18 cellular contexts compared by ENCODE assay signal in genomic region chr5:171989946-171990712, GRCh38. TPM values are rescaled to one million over a fixed set of nuclear protein-coding genes. Genes with fewer than 3 reads are reported as not detected.
A peak's percentile ranks its signal among the peaks of the same experiment; 100 is the strongest.
DNase-seq lines count a peak whose midpoint lies in the region; ATAC-seq and TF ChIP-seq lines count a peak whose summit lies in the region.
"Had no signal": no experiment of that assay in that cellular context is flagged by ENCODE, and none has a peak within 500 bp of the region (broad histone marks: within the 10 kb centered on the region; RNA-seq: fewer than 3 reads in every experiment).

No MANE protein-coding gene starts in this region.

- POLR2A ChIA-PET in activated CD8-positive, alpha-beta T cell treated with anti-CD3 and anti-CD28 coated beads for 36 hours (lab: Charles Lee) = interaction anchor here (0.6 kb wide), 1 partner anchor 8 kb away, joined by 3 read pairs; no protein-coding TSS in a partner anchor
- POLR2A ChIA-PET in activated CD8-positive, alpha-beta T cell treated with anti-CD3 and anti-CD28 coated beads, Interleukin-2, amount 10 ng/mL, durations not matched to agents 7 days and 5 days (lab: Charles Lee) = no interaction called here

- no peak overlapping the region for H3K9ac ChIP-seq in trophoblast cell (ENCODE audit: low read length)
- H3K9ac ChIP-seq in neuronal stem cell (ENCODE audit: low read depth, low read length, poor library complexity) = no peak overlapping the region

- H3K27ac ChIP-seq in trophoblast cell (ENCODE audit: low read depth, low read length) (no peak overlapping the region), neuronal stem cell (replicated peaks; ENCODE audit: low read length) (no peak overlapping the region)

- H4K12ac ChIP-seq in trophoblast cell (ENCODE audit: low read depth, low read length) = no peak overlapping the region

- no peak overlapping the region for H3K4me2 ChIP-seq in trophoblast cell (ENCODE audit: low read length)
- H3K4me2 ChIP-seq in neuronal stem cell (ENCODE audit: insufficient read depth, low read length, poor library complexity, severe bottlenecking) = no peak overlapping the region

- no peak overlapping the region for H2BK12ac ChIP-seq in trophoblast cell (ENCODE audit: low read length)
- no peak overlapping the region for H2BK12ac ChIP-seq in neuronal stem cell (ENCODE audit: low read length)

- H3K79me2 ChIP-seq in trophoblast cell (ENCODE audit: control insufficient read depth, insufficient read depth, low read length, poor library complexity) = no peaks in the 10 kb centered on the region

- ATAC-seq in activated CD8-positive, alpha-beta T cell treated with anti-CD3 and anti-CD28 coated beads for 36 hours = no peak
- ATAC-seq in activated CD8-positive, alpha-beta T cell treated with anti-CD3 and anti-CD28 coated beads, Interleukin-2, amount 10 ng/mL, durations not matched to agents 7 days and 5 days = no peak
- ATAC-seq in HG03039 (IDR thresholded peaks at IDR 0.05; ENCODE audit: unreplicated experiment) = no peak
- ATAC-seq: T-cell had no signal

- H2AK5ac ChIP-seq in trophoblast cell (ENCODE audit: low read length) = no peak overlapping the region
- no peak overlapping the region for H2AK5ac ChIP-seq in neuronal stem cell (ENCODE audit: low read depth, low read length)

- no peaks in the 10 kb centered on the region for H3K9me3 Mint-ChIP-seq in activated CD8-positive, alpha-beta T cell treated with anti-CD3 and anti-CD28 coated beads for 36 hours
- H3K9me3 Mint-ChIP-seq in activated CD8-positive, alpha-beta T cell treated with anti-CD3 and anti-CD28 coated beads, Interleukin-2, amount 10 ng/mL, durations not matched to agents 7 days and 5 days (ENCODE audit: insufficient read depth) = no peaks in the 10 kb centered on the region
- H3K9me3 Mint-ChIP-seq: activated T-cell treated with anti-CD3 and anti-CD28 coated beads, Interleukin-2, amount 50 U/mL, for 4 hours; T-cell had no signal

- H3K23ac ChIP-seq in trophoblast cell (ENCODE audit: low read length) (no peak overlapping the region), neuronal stem cell (ENCODE audit: low read depth, low read length, poor library complexity) (no peak overlapping the region)

- H2BK120ac ChIP-seq in trophoblast cell (ENCODE audit: insufficient read depth, low read length, poor library complexity) = no peak overlapping the region
- H2BK120ac ChIP-seq in neuronal stem cell (ENCODE audit: low read depth, low read length) = no peak overlapping the region

- H3K4ac ChIP-seq in trophoblast cell (ENCODE audit: low read depth, low read length) = no peak overlapping the region
- H3K4ac ChIP-seq in neuronal stem cell (ENCODE audit: low read length) = no peak overlapping the region

- no peak overlapping the region for H3K4me3 Mint-ChIP-seq in activated CD8-positive, alpha-beta T cell treated with anti-CD3 and anti-CD28 coated beads for 36 hours
- no peak overlapping the region for H3K4me3 Mint-ChIP-seq in activated CD8-positive, alpha-beta T cell treated with anti-CD3 and anti-CD28 coated beads, Interleukin-2, amount 10 ng/mL, durations not matched to agents 7 days and 5 days
- H3K4me3 Mint-ChIP-seq: T-cell had no signal

- H3K27ac Mint-ChIP-seq in activated CD8-positive, alpha-beta T cell treated with anti-CD3 and anti-CD28 coated beads for 36 hours = peak overlapping the region; percentile 28
- no peak overlapping the region for H3K27ac Mint-ChIP-seq in activated CD8-positive, alpha-beta T cell treated with anti-CD3 and anti-CD28 coated beads, Interleukin-2, amount 10 ng/mL, durations not matched to agents 7 days and 5 days

- no peak overlapping the region for H3K4me3 ChIP-seq in NB4 (ENCODE audit: low read depth, low read length)
- H3K4me3 ChIP-seq in choroid plexus epithelial cell (ENCODE audit: low read depth, low read length) = no peak overlapping the region
- no peak overlapping the region for H3K4me3 ChIP-seq in trophoblast cell (ENCODE audit: low read depth, low read length)
- no peak overlapping the region for H3K4me3 ChIP-seq in neuronal stem cell (ENCODE audit: low read length in 2 of 2)
- H3K4me3 ChIP-seq: spleen had no signal

- CTCF ChIA-PET in activated CD8-positive, alpha-beta T cell treated with anti-CD3 and anti-CD28 coated beads for 36 hours (lab: Charles Lee) = interaction anchor here (0.7 to 1.5 kb wide), 3 partner anchors 28 to 78 kb away, joined by 3 to 6 read pairs (median 5); no protein-coding TSS in a partner anchor
- CTCF ChIA-PET in activated CD8-positive, alpha-beta T cell treated with anti-CD3 and anti-CD28 coated beads, Interleukin-2, amount 10 ng/mL, durations not matched to agents 7 days and 5 days (lab: Charles Lee) = no interaction called here

- H3K14ac ChIP-seq in trophoblast cell (ENCODE audit: low read length) = no peak overlapping the region
- H3K14ac ChIP-seq in neuronal stem cell (ENCODE audit: low read length) = no peak overlapping the region

- H4K8ac ChIP-seq in trophoblast cell (ENCODE audit: low read depth, low read length) (no peak overlapping the region), neuronal stem cell (ENCODE audit: low read depth, low read length) (no peak overlapping the region)

- H2AFZ ChIP-seq in trophoblast cell (ENCODE audit: insufficient read depth, low read length, poor library complexity) (no peak overlapping the region), neuronal stem cell (ENCODE audit: low read length) (no peak overlapping the region)

- H3K27me3 ChIP-seq in trophoblast cell (ENCODE audit: insufficient read depth, low read length) (no peaks in the 10 kb centered on the region), neuronal stem cell (ENCODE audit: control insufficient read depth in 3 of 3, insufficient read depth in 3 of 3, low read depth in 1 of 3, low read length in 3 of 3) (no peaks in the 10 kb centered on the region)
- H3K27me3 ChIP-seq: spleen had no signal

- H2BK15ac ChIP-seq in neuronal stem cell (ENCODE audit: low read length) = no peak overlapping the region

- no peak for TF ChIP-seq POLR2A in NB4 (IDR thresholded peaks at IDR 0.05; ENCODE audit: extremely low read depth, insufficient read length)

- no peak overlapping the region for H2BK5ac ChIP-seq in trophoblast cell (ENCODE audit: low read depth, low read length, poor library complexity)
- no peak overlapping the region for H2BK5ac ChIP-seq in neuronal stem cell (ENCODE audit: low read length)

- H3K4me1 ChIP-seq in trophoblast cell (ENCODE audit: control insufficient read depth in 1 of 2, insufficient read depth in 2 of 2, low read length in 2 of 2) (no peaks in the 10 kb centered on the region), neuronal stem cell (ENCODE audit: control insufficient read depth in 2 of 2, insufficient read depth in 1 of 2, low read depth in 1 of 2, low read length in 2 of 2) (no peaks in the 10 kb centered on the region)

- H3K9me3 ChIP-seq in trophoblast cell (ENCODE audit: insufficient read depth, low read depth, low read length) (no peaks in the 10 kb centered on the region), neuronal stem cell (replicated peaks in 1 of 2; ENCODE audit: control insufficient read depth in 2 of 2, insufficient read depth in 1 of 2, low read depth in 1 of 2, low read length in 2 of 2) (no peaks in the 10 kb centered on the region)
- H3K9me3 ChIP-seq: spleen had no signal

- H3K36me3 Mint-ChIP-seq in activated CD8-positive, alpha-beta T cell treated with anti-CD3 and anti-CD28 coated beads for 36 hours (ENCODE audit: low read depth) = peaks cover 59% of the 10 kb centered on the region
- peaks cover 40% of the 10 kb centered on the region for H3K36me3 Mint-ChIP-seq in activated CD8-positive, alpha-beta T cell treated with anti-CD3 and anti-CD28 coated beads, Interleukin-2, amount 10 ng/mL, durations not matched to agents 7 days and 5 days (ENCODE audit: low read depth)

- intact Hi-C loops in activated CD8-positive, alpha-beta T cell treated with anti-CD3 and anti-CD28 coated beads for 36 hours (cut with micrococcal nuclease) = no loop called here

- DNase-seq in activated CD8-positive, alpha-beta T cell treated with anti-CD3 and anti-CD28 coated beads for 36 hours = no peak
- no peak for DNase-seq in activated CD8-positive, alpha-beta T cell treated with anti-CD3 and anti-CD28 coated beads, Interleukin-2, amount 10 ng/mL, durations not matched to agents 7 days and 5 days
- DNase-seq in NB4 (ENCODE audit: low read depth) (peak; percentile 22), choroid plexus epithelial cell (ENCODE audit: low read depth) (peak; percentile 26), trophoblast cell (peak; percentile 45 to 61), neuronal stem cell (ENCODE audit: low spot score) (no peak)
- no peak for DNase-seq in stimulated activated CD4-positive, alpha-beta T cell treated with anti-CD3 and anti-CD28 coated beads, Interleukin-12 subunit alpha, Interleukin-12 subunit beta, amount 100 ng/mL, for 4 hours
- DNase-seq: activated CD4-positive, alpha-beta T cell treated with anti-CD3 and anti-CD28 coated beads for 1 hour; activated T-cell treated with anti-CD3 and anti-CD28 coated beads, Interleukin-2, amount 50 U/mL, for 4 hours; GDM1; hypothalamus; Karpas-422; left cardiac atrium; NCI-H187 treated with DMSO at 0.1 percent for 48 hours; posterior cingulate gyrus; spleen; T-cell had no signal

- H3K27me3 Mint-ChIP-seq in activated CD8-positive, alpha-beta T cell treated with anti-CD3 and anti-CD28 coated beads for 36 hours = no peaks in the 10 kb centered on the region
- H3K27me3 Mint-ChIP-seq in activated CD8-positive, alpha-beta T cell treated with anti-CD3 and anti-CD28 coated beads, Interleukin-2, amount 10 ng/mL, durations not matched to agents 7 days and 5 days (ENCODE audit: low read depth) = no peaks in the 10 kb centered on the region
- H3K27me3 Mint-ChIP-seq: T-cell had no signal

- peaks cover 3 to 5% of the 10 kb centered on the region in 2 experiments for H3K36me3 ChIP-seq in trophoblast cell (ENCODE audit: control insufficient read depth in 1 of 2, insufficient read depth in 2 of 2, low read length in 2 of 2)
- H3K36me3 ChIP-seq in neuronal stem cell (replicated peaks in 1 of 2; ENCODE audit: control insufficient read depth in 2 of 2, insufficient read depth in 2 of 2, low read length in 2 of 2) = peaks cover 2 to 62% of the 10 kb centered on the region in 2 donors

- TF ChIP-seq CTCF in activated CD8-positive, alpha-beta T cell treated with anti-CD3 and anti-CD28 coated beads for 36 hours (IDR thresholded peaks at IDR 0.05) = no peak
- no peak for TF ChIP-seq CTCF in NB4 (IDR thresholded peaks at IDR 0.05; ENCODE audit: low read depth, low read length)
- no peak for TF ChIP-seq CTCF in choroid plexus epithelial cell (conservative IDR thresholded peaks at IDR 0.05; ENCODE audit: low read depth, low read length)

- H3K18ac ChIP-seq in trophoblast cell (ENCODE audit: low read length) (no peak overlapping the region), neuronal stem cell (ENCODE audit: low read length) (no peak overlapping the region)

- no peaks in the 10 kb centered on the region for H3K79me1 ChIP-seq in trophoblast cell (ENCODE audit: low read length)
- H3K79me1 ChIP-seq in neuronal stem cell (ENCODE audit: low read depth, low read length) = no peaks in the 10 kb centered on the region

- H3K4me1 Mint-ChIP-seq in activated CD8-positive, alpha-beta T cell treated with anti-CD3 and anti-CD28 coated beads for 36 hours (ENCODE audit: low read depth) = peaks cover 45% of the 10 kb centered on the region
- peaks cover 24% of the 10 kb centered on the region for H3K4me1 Mint-ChIP-seq in activated CD8-positive, alpha-beta T cell treated with anti-CD3 and anti-CD28 coated beads, Interleukin-2, amount 10 ng/mL, durations not matched to agents 7 days and 5 days (ENCODE audit: low read depth)

- H4K91ac ChIP-seq in trophoblast cell (ENCODE audit: low read depth, low read length) (no peak overlapping the region), neuronal stem cell (ENCODE audit: low read depth, low read length, poor library complexity) (no peak overlapping the region)

RNA-seq across cellular contexts. Expression of gene FBXW11, which starts 16.3 kb away (rescaled TPM):
- total RNA-seq in activated CD8-positive, alpha-beta T cell treated with anti-CD3 and anti-CD28 coated beads for 36 hours = 10 to 100 TPM; 49.3 to 52.6 TPM
- 10 to 100 TPM; 26.3 to 27.1 TPM for total RNA-seq in activated CD8-positive, alpha-beta T cell treated with anti-CD3 and anti-CD28 coated beads, Interleukin-2, amount 10 ng/mL, durations not matched to agents 7 days and 5 days
- 24.2 and 25.2 TPM in 2 replicates for polyA plus RNA-seq in trophoblast cell (2013)
- polyA plus RNA-seq in neuronal stem cell (2013, experiment 1 of 2) = 51.4 TPM
- 51.8 TPM for polyA plus RNA-seq in neuronal stem cell (2013, experiment 2 of 2)

Comparison
In these comparisons a context has a peak if more than half of its experiments do, and no peak if none do; other contexts are left out.
1. DNase-seq: peak in NB4 (single experiment), choroid plexus epithelial cell (single experiment) and trophoblast cell (2 of 2); none in activated CD8-positive, alpha-beta T cell treated with anti-CD3 and anti-CD28 coated beads for 36 hours (single experiment), activated CD8-positive, alpha-beta T cell treated with anti-CD3 and anti-CD28 coated beads, Interleukin-2, amount 10 ng/mL, durations not matched to agents 7 days and 5 days (single experiment), stimulated activated CD4-positive, alpha-beta T cell treated with anti-CD3 and anti-CD28 coated beads, Interleukin-12 subunit alpha, Interleukin-12 subunit beta, amount 100 ng/mL, for 4 hours (single experiment) and neuronal stem cell (single experiment).